ENCODE assay signal across 9 cellular contexts in the genomic region with DNA sequence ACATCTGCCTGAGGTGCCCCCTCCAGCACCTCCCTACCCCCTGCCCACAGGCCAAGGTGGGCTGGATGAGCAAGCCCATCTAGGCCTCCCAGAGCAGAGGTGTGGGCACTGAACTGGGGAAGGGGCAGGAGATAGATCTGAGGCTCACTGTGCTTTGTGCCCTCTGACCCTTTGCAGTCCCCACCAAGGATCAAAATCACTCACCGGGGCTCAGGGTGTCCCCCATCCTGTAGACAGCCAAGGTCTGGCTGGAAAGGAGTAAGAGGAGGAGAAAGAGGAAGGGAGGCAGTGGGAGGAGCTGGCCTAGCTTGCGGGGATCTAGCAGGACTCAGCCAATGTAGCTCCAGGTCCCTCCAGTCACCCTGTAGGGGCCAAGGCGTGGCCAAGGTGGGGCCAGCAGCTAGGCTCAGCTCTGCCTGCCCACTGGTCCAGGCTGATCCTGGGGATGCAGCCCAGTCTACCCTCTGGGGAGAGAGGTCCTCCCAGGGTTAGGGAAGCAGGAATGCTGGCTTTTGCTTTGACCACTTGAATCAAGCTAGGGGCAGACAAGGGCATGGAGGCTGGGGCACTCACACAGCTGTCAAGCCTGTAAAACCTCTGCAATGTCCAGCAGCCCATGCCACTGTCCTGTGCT. TPM values are rescaled to one million over a fixed set of nuclear protein-coding genes. Genes with fewer than 3 reads are reported as not detected.
DNase-seq lines count a peak whose midpoint lies in the region; ATAC-seq and TF ChIP-seq lines count a peak whose summit lies in the region.
"Had no signal": no experiment of that assay in that cellular context is flagged by ENCODE, and none has a peak within 500 bp of the region (broad histone marks: within the 10 kb centered on the region; RNA-seq: fewer than 3 reads in every experiment).

No MANE protein-coding gene starts in this region.

- WGBS in hepatocyte (ENCODE audit: low lambda C conversion rate, missing lambda C conversion rate), result 57% methylated on average over 3 of the region's 3 CpGs
- WGBS in stomach, 5 donors, result 56 to 76% (median 62%) methylated on average over 3 of the region's 3 CpGs

- H3K27me3 ChIP-seq in cardiac muscle cell, result no peaks in the 10 kb centered on the region
- H3K27me3 ChIP-seq in hepatocyte, result no peaks in the 10 kb centered on the region
- H3K27me3 ChIP-seq in stomach, result no peaks in the 10 kb centered on the region

- H3K27me3 Mint-ChIP-seq in activated CD4-positive, alpha-beta memory T cell treated with anti-CD3 and anti-CD28 coated beads for 36 hours, result no peaks in the 10 kb centered on the region

- peaks cover 3% of the 10 kb centered on the region for H3K36me3 Mint-ChIP-seq in activated CD4-positive, alpha-beta memory T cell treated with anti-CD3 and anti-CD28 coated beads for 36 hours

- H3K9me3 Mint-ChIP-seq in activated CD4-positive, alpha-beta memory T cell treated with anti-CD3 and anti-CD28 coated beads for 36 hours, result no peaks in the 10 kb centered on the region

- peaks cover 7% of the 10 kb centered on the region for H3K4me1 ChIP-seq in cardiac muscle cell (ENCODE audit: low read depth)
- H3K4me1 ChIP-seq in hepatocyte (ENCODE audit: insufficient read depth), result peaks cover 24% of the 10 kb centered on the region
- peaks cover 54 to 71% (median 63%) of the 10 kb centered on the region in 4 donors for H3K4me1 ChIP-seq in stomach

- TF ChIP-seq POLR2A in stomach (IDR thresholded peaks at IDR 0.05), result no peak

- ATAC-seq in Right ventricle myocardium inferior (no peak), GM21825 (IDR thresholded peaks at IDR 0.05; ENCODE audit: unreplicated experiment) (no peak)

- peak overlapping the region; percentile 59 for H3K27ac ChIP-seq in cardiac muscle cell
- peak overlapping the region; percentile 34 for H3K27ac ChIP-seq in hepatocyte
- H3K27ac ChIP-seq in stomach, result peak overlapping the region in 4 of 5 donors; percentile 93 to 98 (median 96)

- TF ChIP-seq CTCF in cardiac muscle cell (IDR thresholded peaks at IDR 0.05; ENCODE audit: low read depth, low read length) (no peak), hepatocyte (IDR thresholded peaks at IDR 0.05; ENCODE audit: poor library complexity) (no peak), stomach (IDR thresholded peaks at IDR 0.05) (no peak)

- H3K9me2 ChIP-seq in hepatocyte (replicated peaks; ENCODE audit: insufficient read depth), result no peaks in the 10 kb centered on the region

- H2AFZ ChIP-seq in hepatocyte, result no peak overlapping the region

- H3K4me3 Mint-ChIP-seq in activated CD4-positive, alpha-beta memory T cell treated with anti-CD3 and anti-CD28 coated beads for 36 hours, result peak overlapping the region; percentile 99

- no peaks in the 10 kb centered on the region for H3K9me3 ChIP-seq in cardiac muscle cell (ENCODE audit: low read depth)
- no peaks in the 10 kb centered on the region for H3K9me3 ChIP-seq in hepatocyte (ENCODE audit: low read depth)
- no peaks in the 10 kb centered on the region for H3K9me3 ChIP-seq in stomach

- peaks cover 18% of the 10 kb centered on the region for H3K4me1 Mint-ChIP-seq in activated CD4-positive, alpha-beta memory T cell treated with anti-CD3 and anti-CD28 coated beads for 36 hours (ENCODE audit: low read depth)

- CTCF ChIA-PET in activated CD4-positive, alpha-beta memory T cell treated with anti-CD3 and anti-CD28 coated beads for 36 hours (lab: Charles Lee), result interaction anchor here (1.1 to 1.3 kb wide), 3 partner anchors 25 to 74 kb away, joined by 3 to 4 read pairs (median 3); no protein-coding TSS in a partner anchor

- peaks cover 40% of the 10 kb centered on the region for H4K20me1 ChIP-seq in hepatocyte (ENCODE audit: insufficient read depth, poor library complexity, severe bottlenecking)

- no peak for TF ChIP-seq EP300 in stomach (IDR thresholded peaks at IDR 0.05)

- intact Hi-C loops in Right ventricle myocardium inferior (cut with DNase I), result no loop called here
- intact Hi-C loops in activated CD4-positive, alpha-beta memory T cell treated with anti-CD3 and anti-CD28 coated beads for 36 hours (cut with micrococcal nuclease), result no loop called here
- intact Hi-C loops in stomach (cut with DNase I; ENCODE audit: low total_unique reads), result no loop called here

- POLR2A ChIA-PET in activated CD4-positive, alpha-beta memory T cell treated with anti-CD3 and anti-CD28 coated beads for 36 hours (lab: Charles Lee), result no interaction called here

- H3K4me3 ChIP-seq in cardiac muscle cell (no peak overlapping the region), hepatocyte (no peak overlapping the region), stomach (peak overlapping the region; percentile 74 to 98 (median 86))

- DNase-seq in cardiac muscle cell (ENCODE audit: low read depth in 1 of 2, low spot score in 1 of 2) (peak in 1 of 2 donors; percentile 33), Right ventricle myocardium inferior (ENCODE audit: missing footprints) (no peak), hepatocyte (ENCODE audit: low spot score) (no peak), stomach (no peak), amniotic stem cell (lab: John Stamatoyannopoulos, UW) (no peak)
- DNase-seq in activated CD4-positive, alpha-beta memory T cell treated with anti-CD3 and anti-CD28 coated beads for 36 hours, result no peak
- no peak for DNase-seq in stimulated activated CD4-positive, alpha-beta T cell treated with anti-CD3 and anti-CD28 coated beads, Interleukin-1b, Interleukin-23, amount 100 ng/mL, for 48 hours

- no peak overlapping the region for H3K27ac Mint-ChIP-seq in activated CD4-positive, alpha-beta memory T cell treated with anti-CD3 and anti-CD28 coated beads for 36 hours

- H3K4me2 ChIP-seq in hepatocyte, result peak overlapping the region; percentile 96

- H3K79me2 ChIP-seq in hepatocyte, result peaks cover 62% of the 10 kb centered on the region

- H3K36me3 ChIP-seq in cardiac muscle cell, result peaks cover 2% of the 10 kb centered on the region
- H3K36me3 ChIP-seq in hepatocyte (replicated peaks; ENCODE audit: insufficient read depth, low read depth), result no peaks in the 10 kb centered on the region
- H3K36me3 ChIP-seq in stomach, result peaks cover 15 to 19% (median 17%) of the 10 kb centered on the region in 4 donors

RNA-seq across cellular contexts. Expression of a gene that starts 1.8 kb away (rescaled TPM):
- total RNA-seq in cardiac muscle cell (35.0 and 49.2 TPM in 2 replicates), Right ventricle myocardium inferior (97.5 TPM), hepatocyte (23.7 and 55.2 TPM in 2 replicates), stomach (100 to 1,000 TPM in 1 of 5 donors, 10 to 100 TPM in 4; 12.7 to 136 (median 25.9) TPM)
- polyA plus RNA-seq in cardiac muscle cell (36.5 and 59.4 TPM in 2 replicates), hepatocyte (63.9 and 65.3 TPM in 2 replicates), stomach (10 to 100 TPM in 2 of 3 donors, 1 to 10 TPM in 1; 5.7 to 19.8 (median 16.2) TPM)
- 10 to 100 TPM; 27.1 to 29.9 TPM for total RNA-seq in activated CD4-positive, alpha-beta memory T cell treated with anti-CD3 and anti-CD28 coated beads for 36 hours

RNA-seq across cellular contexts. Expression of a gene that starts 13.6 kb away (rescaled TPM):
- total RNA-seq in cardiac muscle cell (0.07 TPM in 1 of 2 replicates, not detected in the other), Right ventricle myocardium inferior (not detected), hepatocyte (not detected in 2 replicates), stomach (not detected)
- polyA plus RNA-seq in cardiac muscle cell (0.51 TPM in 1 of 2 replicates, not detected in the other), hepatocyte (not detected in 2 replicates), stomach (not detected)
- total RNA-seq in activated CD4-positive, alpha-beta memory T cell treated with anti-CD3 and anti-CD28 coated beads for 36 hours, result not detected
- total RNA-seq: glomerular endothelial cell had no signal

RNA-seq across cellular contexts. Expression of a gene that starts 22.7 kb away (rescaled TPM):
- 11.3 and 13.4 TPM in 2 replicates for total RNA-seq in cardiac muscle cell
- polyA plus RNA-seq in cardiac muscle cell, result 13.8 and 18.4 TPM in 2 replicates
- 19.0 TPM for total RNA-seq in Right ventricle myocardium inferior
- total RNA-seq in activated CD4-positive, alpha-beta memory T cell treated with anti-CD3 and anti-CD28 coated beads for 36 hours, result 10 to 100 TPM; 10.1 to 10.7 TPM
- 15.6 and 19.8 TPM in 2 replicates for total RNA-seq in hepatocyte
- polyA plus RNA-seq in hepatocyte, result 44.6 and 47.3 TPM in 2 replicates
- 10 to 100 TPM; 10.1 to 20.1 (median 12.8) TPM for total RNA-seq in stomach
- polyA plus RNA-seq in stomach, result 10 to 100 TPM; 18.6 to 20.7 (median 19.2) TPM

RNA-seq across cellular contexts. Expression of a gene that starts 30.0 kb away (rescaled TPM):
- total RNA-seq in cardiac muscle cell (26.7 and 35.1 TPM in 2 replicates), Right ventricle myocardium inferior (59.3 TPM), hepatocyte (13.7 and 27.8 TPM in 2 replicates), stomach (10 to 100 TPM; 22.8 to 85.8 (median 52.5) TPM)
- polyA plus RNA-seq in cardiac muscle cell (34.6 and 53.2 TPM in 2 replicates), hepatocyte (48.7 and 52.2 TPM in 2 replicates), stomach (100 to 1,000 TPM; 128 to 205 (median 134) TPM)
- 100 to 1,000 TPM; 185 to 193 TPM for total RNA-seq in activated CD4-positive, alpha-beta memory T cell treated with anti-CD3 and anti-CD28 coated beads for 36 hours

RNA-seq across cellular contexts. Expression of a gene that starts 32.6 kb away (rescaled TPM):
- total RNA-seq in cardiac muscle cell (not detected in 2 replicates), Right ventricle myocardium inferior (0.87 TPM), hepatocyte (not detected in 2 replicates), stomach (1 to 10 TPM in 3 of 5 donors, not detected in 2; 2.4 to 5.2 (median 3.1) TPM)
- polyA plus RNA-seq in cardiac muscle cell (0.82 TPM in 1 of 2 replicates, not detected in the other), hepatocyte (1.1 TPM in 1 of 2 replicates, not detected in the other), stomach (under 1 TPM; 0.61 to 0.95 (median 0.75) TPM)
- total RNA-seq in activated CD4-positive, alpha-beta memory T cell treated with anti-CD3 and anti-CD28 coated beads for 36 hours, result 1 to 10 TPM; 3.9 to 5.3 TPM

Comparison
In these comparisons a context has a peak if more than half of its experiments do, and no peak if none do; other contexts are left out.
1. H3K27ac ChIP-seq: peak in every context shown above with its lines; median percentile 96 in stomach; 59 in cardiac muscle cell; 34 in hepatocyte.
2. H3K4me3 ChIP-seq: peak in stomach (4 of 4); none in cardiac muscle cell (single experiment) and hepatocyte (single experiment).